ENCODE assay signal across 1 cellular context in genomic region chr3:190368871-190369270, GRCh38.
TF ChIP-seq lines count a peak whose summit lies in the region.

No MANE protein-coding gene starts in this region.

TF ChIP-seq in HEK293T, 16 proteins besides CTCF, POLR2A, EP300 and RAD21 (continued from another document):
- TF ChIP-seq PKNOX1 (IDR thresholded peaks at IDR 0.05) (no peak), ELF4 (IDR thresholded peaks at IDR 0.05) (no peak), SP1 (IDR thresholded peaks at IDR 0.05) (no peak), NFRKB (IDR thresholded peaks at IDR 0.05) (no peak), ARNT (IDR thresholded peaks at IDR 0.05) (no peak), LEF1 (IDR thresholded peaks at IDR 0.05; ENCODE audit: borderline replicate concordance) (no peak), L3MBTL2 (conservative IDR thresholded peaks at IDR 0.05) (no peak), FOXK2 (IDR thresholded peaks at IDR 0.05) (no peak), ZNF384 (IDR thresholded peaks at IDR 0.05) (no peak)
